29 cellular contexts compared by ENCODE assay signal in the genomic region with DNA sequence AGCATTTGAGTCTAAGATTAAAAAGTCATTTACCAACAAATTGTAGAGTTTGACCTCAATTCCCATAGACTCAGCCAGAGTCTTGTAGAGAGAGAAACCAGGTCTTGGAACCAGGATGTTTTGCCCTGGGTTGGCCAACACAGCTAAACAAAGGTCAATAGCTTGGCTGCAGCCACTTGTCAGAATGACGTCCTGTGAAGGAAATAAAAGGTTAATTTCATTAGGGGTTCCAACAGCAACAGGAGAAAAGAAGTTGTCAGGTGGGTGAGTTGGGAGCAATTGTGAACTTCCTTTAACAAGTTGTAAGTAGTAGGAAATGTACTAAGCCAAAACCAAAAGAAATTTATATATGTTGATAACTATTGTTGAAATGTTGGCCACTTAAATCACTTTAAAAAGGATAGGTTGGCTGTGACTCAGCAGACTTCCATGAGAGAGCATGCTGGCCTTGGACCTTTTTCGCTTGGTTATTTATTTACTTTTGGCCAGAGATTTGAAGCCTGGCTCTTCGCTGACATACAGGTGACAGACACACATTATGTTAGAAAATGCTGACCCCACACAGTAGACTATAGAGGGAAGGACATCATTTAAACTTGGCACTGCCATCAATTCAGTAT. TPM values are rescaled to one million over a fixed set of nuclear protein-coding genes. Genes with fewer than 3 reads are reported as not detected.
DNase-seq lines count a peak whose midpoint lies in the region; ATAC-seq, FAIRE-seq and TF ChIP-seq lines count a peak whose summit lies in the region.
"Had no signal": no experiment of that assay in that cellular context is flagged by ENCODE, and none has a peak within 500 bp of the region (broad histone marks: within the 10 kb centered on the region; RNA-seq: fewer than 3 reads in every experiment).

No MANE protein-coding gene starts in this region.

- H3F3A ChIP-seq in Loucy (ENCODE audit: low read depth), result no peaks in the 10 kb centered on the region

- CTCF ChIA-PET in A549 (lab: Yijun Ruan, JAX), result interaction anchor here (1.4 to 3.7 kb wide), 4 partner anchors 8 to 42 kb away, joined by 3 to 21 read pairs (median 11); no protein-coding TSS in a partner anchor
- CTCF ChIA-PET in OCI-LY7 (lab: Charles Lee; ENCODE audit: unreplicated experiment), result no interaction called here

- peak; percentile 46 for FAIRE-seq in A549 (lab: Jason Lieb, UNC)
- FAIRE-seq: astrocyte had no signal

- H3K79me2 ChIP-seq in Loucy (ENCODE audit: insufficient read depth, low read length), result no peaks in the 10 kb centered on the region
- H3K79me2 ChIP-seq in OCI-LY7 (ENCODE audit: insufficient read depth, low read depth, low read length), result no peaks in the 10 kb centered on the region

- H3K9me2 ChIP-seq in Loucy (replicated peaks; ENCODE audit: low read depth, low read length) (no peaks in the 10 kb centered on the region), OCI-LY7 (ENCODE audit: insufficient read depth, low read length) (no peaks in the 10 kb centered on the region)

- H3K4me3 ChIP-seq in A549 (no peak overlapping the region), Loucy (ENCODE audit: low read length, poor library complexity, severe bottlenecking) (no peak overlapping the region), epithelial cell of proximal tubule (ENCODE audit: low read depth, low read length) (no peak overlapping the region), right lobe of liver (peak overlapping the region in 2 of 3 donors; percentile 60 to 70), OCI-LY7 (ENCODE audit: low read depth, low read length, poor library complexity, severe bottlenecking) (no peak overlapping the region)
- H3K4me3 ChIP-seq: lung, PC-9 had no signal

- H3K27ac ChIP-seq in A549 (peak overlapping the region; percentile 74 to 79), right lobe of liver (peak overlapping the region; percentile 75 to 100 (median 98)), OCI-LY7 (ENCODE audit: low read depth, low read length, poor library complexity, severe bottlenecking) (no peak overlapping the region)
- H3K27ac ChIP-seq: PC-9 had no signal

- POLR2A ChIA-PET in A549 (lab: Yijun Ruan, JAX), result no interaction called here
- POLR2A ChIA-PET in OCI-LY7 (lab: Charles Lee), result interaction anchor here (1.1 to 1.6 kb wide), 2 partner anchors 18 to 38 kb away, joined by 3 to 5 read pairs; no protein-coding TSS in a partner anchor

- ATAC-seq in A549 (peak; percentile 38 to 66; a peak in 3 of 6 replicates), right lobe of liver (peak; percentile 2 to 59 (median 22)), GM18498 (IDR thresholded peaks at IDR 0.05; ENCODE audit: unreplicated experiment) (no peak)
- ATAC-seq: activated CD4-positive, CD25-positive, alpha-beta regulatory T cell treated with anti-CD3 and anti-CD28 coated beads, Interleukin-2, amount 50 U/mL, for 24 hours; stimulated activated naive B cell treated with anti-CD40 and anti-IgM and Interleukin-4, amounts not matched to agents 10 μg/mL and 1 μg/mL and 100 μg/mL, for 72 hours had no signal

- 7% methylated on average over 3 of the region's 3 CpGs for WGBS in A549 (ENCODE audit: missing lambda C conversion rate)
- WGBS in right lobe of liver (ENCODE audit: insufficient coverage, low coverage, low lambda C conversion rate, missing lambda C conversion rate), result 26% methylated on average over 3 of the region's 3 CpGs

- H3K9me3 ChIP-seq in A549, result no peaks in the 10 kb centered on the region
- no peaks in the 10 kb centered on the region for H3K9me3 ChIP-seq in Loucy (ENCODE audit: insufficient read depth, low read depth, low read length)
- H3K9me3 ChIP-seq in right lobe of liver, result no peaks in the 10 kb centered on the region
- no peaks in the 10 kb centered on the region for H3K9me3 ChIP-seq in OCI-LY7 (ENCODE audit: low read length)

- peaks cover 7% of the 10 kb centered on the region for H3K27me3 ChIP-seq in Loucy (ENCODE audit: insufficient read depth, low read length, poor library complexity, severe bottlenecking)
- no peaks in the 10 kb centered on the region for H3K27me3 ChIP-seq in right lobe of liver

- H3K36me3 ChIP-seq in Loucy (ENCODE audit: insufficient read depth, low read length), result no peaks in the 10 kb centered on the region
- H3K36me3 ChIP-seq in right lobe of liver, result peaks cover 0 to 82% (median 39%) of the 10 kb centered on the region in 4 donors
- H3K36me3 ChIP-seq in OCI-LY7 (ENCODE audit: insufficient read depth, low read length), result no peaks in the 10 kb centered on the region

- H4K20me1 ChIP-seq in Loucy (ENCODE audit: insufficient read depth, low read length, poor library complexity, severe bottlenecking) (no peaks in the 10 kb centered on the region), OCI-LY7 (ENCODE audit: insufficient read depth, low read length) (no peaks in the 10 kb centered on the region)

- H2AFZ ChIP-seq in Loucy (ENCODE audit: low read length) (0 out of 2 replicates have a peak overlapping the region, but pooled peaks have one; percentile 2), OCI-LY7 (ENCODE audit: low read length) (no peak overlapping the region)

- no peak for TF ChIP-seq CTCF in A549 (IDR thresholded peaks at IDR 0.05)
- no peak for TF ChIP-seq CTCF in Loucy (conservative IDR thresholded peaks at IDR 0.05; ENCODE audit: low read length)
- TF ChIP-seq CTCF in epithelial cell of proximal tubule (conservative IDR thresholded peaks at IDR 0.05; ENCODE audit: low read depth, low read length), result no peak
- no peak for TF ChIP-seq CTCF in right lobe of liver (IDR thresholded peaks at IDR 0.05)
- no peak for TF ChIP-seq CTCF in OCI-LY7 (conservative IDR thresholded peaks at IDR 0.05; ENCODE audit: low read length)

- DNase-seq in A549 (ENCODE audit: low read depth in 1 of 2, low spot score in 1 of 2) (peak in 1 of 2 experiments; percentile 60), epithelial cell of proximal tubule (ENCODE audit: low read depth) (peak; percentile 50), right lobe of liver (no peak), cerebellar cortex (ENCODE audit: low spot score) (no peak), OCI-M2 (lab: John Stamatoyannopoulos, UW; ENCODE audit: unreplicated experiment) (no peak), OCI-LY7 (ENCODE audit: low spot score) (no peak)
- DNase-seq: activated CD4-positive, alpha-beta T cell treated with anti-CD3 and anti-CD28 coated beads, Interleukin-2, amount 50 U/mL, for 4 hours; activated T-cell treated with anti-CD3 and anti-CD28 coated beads, Interleukin-2, amount 50 U/mL, for 48 hours; AML-193; caudate nucleus; CD4-positive, CD25-positive, alpha-beta regulatory T cell; glutamatergic neuron; islet precursor cell; NCI-H1930; NCI-H524; NK-92 treated with Interleukin-12 subunit alpha and Interleukin-12 subunit beta, amount 100 ng/mL, for 24 hours; PC-9; stimulated activated naive B cell treated with anti-CD40 and anti-IgM and Interleukin-4, amounts not matched to agents 10 μg/mL and 1 μg/mL and 100 μg/mL, for 72 hours; substantia nigra; T-helper 2 cell had no signal

- no peak for TF ChIP-seq EP300 in A549 (IDR thresholded peaks at IDR 0.05)

- H3K9ac ChIP-seq in Loucy (ENCODE audit: low read depth, low read length, poor library complexity, severe bottlenecking), result no peak overlapping the region

- TF ChIP-seq POLR2A in A549 (IDR thresholded peaks at IDR 0.05; ENCODE audit: low read length), result no peak
- TF ChIP-seq POLR2A in right lobe of liver (IDR thresholded peaks at IDR 0.05), result peak; percentile 65

- TF ChIP-seq RAD21 in A549 (conservative IDR thresholded peaks at IDR 0.05 in 1 of 2, IDR thresholded peaks at IDR 0.05 in 1 of 2), result no peak

- H3K4me1 ChIP-seq in A549, result peaks cover 23% of the 10 kb centered on the region
- no peaks in the 10 kb centered on the region for H3K4me1 ChIP-seq in Loucy (ENCODE audit: insufficient read depth, low read length, poor library complexity, severe bottlenecking)
- peaks cover 0 to 37% (median 10%) of the 10 kb centered on the region in 4 donors for H3K4me1 ChIP-seq in right lobe of liver
- peaks cover 16% of the 10 kb centered on the region for H3K4me1 ChIP-seq in OCI-LY7 (ENCODE audit: insufficient read depth, low read length, poor library complexity, severe bottlenecking)

- peak overlapping the region; percentile 73 for H3K4me2 ChIP-seq in A549
- H3K4me2 ChIP-seq in Loucy (ENCODE audit: low read depth, low read length, poor library complexity, severe bottlenecking), result no peak overlapping the region
- no peak overlapping the region for H3K4me2 ChIP-seq in OCI-LY7 (ENCODE audit: low read length)
- H3K4me2 ChIP-seq: PC-9 had no signal

- intact Hi-C loops in right lobe of liver (cut with DNase I) (no loop called here), OCI-LY7 (cut with micrococcal nuclease; ENCODE audit: unreplicated experiment) (no loop called here)

- BruUV-seq in OCI-LY7 (replicated peaks; lab: Mats Ljungman, UMichigan), result no TSS peak

RNA-seq across cellular contexts. Expression of gene TAT, which starts 4.3 kb away (rescaled TPM):
- 0.30 and 0.37 TPM in 2 replicates for polyA plus RNA-seq in A549 (2011; rRNA removed)
- 0.05 and 0.06 TPM in 2 replicates for polyA plus RNA-seq in A549 (2012; cell fraction: cytosol; rRNA removed)
- 0.06 TPM in 1 of 2 replicates, not detected in the other for polyA plus RNA-seq in A549 (2012; cell fraction: nucleus; rRNA removed)
- 0.03 to 0.06 TPM (median 0.05 TPM) in 3 replicates for polyA plus RNA-seq in A549 (2017; fragmentation: RNase III; extraction: RNeasy Plus Mini Kit Qiagen cat#74134 plus additional on column Dnase treatment)
- polyA minus RNA-seq in A549 (2011; rRNA and poly(A)+ RNA removed), result 0.19 and 0.58 TPM in 2 replicates
- not detected in 2 replicates for total RNA-seq in epithelial cell of proximal tubule
- total RNA-seq in right lobe of liver, result 1,000 to 10,000 TPM in 5 of 6 experiments, 100 to 1,000 TPM in 1; 109 to 3,026 (median 1,168) TPM
- not detected in 2 replicates for total RNA-seq in OCI-LY7 (2014; rRNA removed; shearing (Covaris generic))
- total RNA-seq in OCI-LY7 (2022), result not detected in 2 replicates
- total RNA-seq: A172; astrocyte; CD4-positive, CD25-positive, alpha-beta regulatory T cell; MCF 10A had no signal
- polyA plus RNA-seq: esophagus had no signal

RNA-seq across cellular contexts. Expression of gene CHST4, which starts 46.4 kb away (rescaled TPM):
- polyA plus RNA-seq in A549 (2011; rRNA removed) (0.08 and 0.12 TPM in 2 replicates), A549 (2017; fragmentation: RNase III; extraction: RNeasy Plus Mini Kit Qiagen cat#74134 plus additional on column Dnase treatment) (0.04 to 0.10 TPM (median 0.05 TPM) in 3 replicates)
- 0.03 and 0.05 TPM in 2 replicates for polyA plus RNA-seq in A549 (2012; cell fraction: cytosol; rRNA removed)
- 0.05 and 0.10 TPM in 2 replicates for polyA plus RNA-seq in A549 (2012; cell fraction: nucleus; rRNA removed)
- not detected in 2 replicates for polyA minus RNA-seq in A549 (2011; rRNA and poly(A)+ RNA removed)
- total RNA-seq in epithelial cell of proximal tubule (0.12 and 1.1 TPM in 2 replicates), right lobe of liver (1 to 10 TPM; 2.0 to 6.5 (median 3.1) TPM), OCI-LY7 (2022) (0.28 and 0.29 TPM in 2 replicates)
- 4.5 and 6.6 TPM in 2 replicates for total RNA-seq in OCI-LY7 (2014; rRNA removed; shearing (Covaris generic))
- total RNA-seq: CD4-positive, CD25-positive, alpha-beta regulatory T cell; osteoblast had no signal
- polyA plus RNA-seq: CD4-positive, CD25-positive, alpha-beta regulatory T cell had no signal

RNA-seq across cellular contexts. Expression of gene MARVELD3, which starts 53.4 kb away (rescaled TPM):
- polyA plus RNA-seq in A549 (2011; rRNA removed), result 0.17 and 0.36 TPM in 2 replicates
- polyA plus RNA-seq in A549 (2012; cell fraction: cytosol; rRNA removed), result 0.11 and 0.17 TPM in 2 replicates
- 0.08 and 0.13 TPM in 2 replicates for polyA plus RNA-seq in A549 (2012; cell fraction: nucleus; rRNA removed)
- polyA plus RNA-seq in A549 (2017; fragmentation: RNase III; extraction: RNeasy Plus Mini Kit Qiagen cat#74134 plus additional on column Dnase treatment), result 0.08 to 0.25 TPM (median 0.18 TPM) in 3 replicates
- 0.19 and 0.25 TPM in 2 replicates for polyA minus RNA-seq in A549 (2011; rRNA and poly(A)+ RNA removed)
- total RNA-seq in epithelial cell of proximal tubule, result 2.2 and 7.9 TPM in 2 replicates
- 1 to 10 TPM; 4.4 to 9.2 (median 5.6) TPM for total RNA-seq in right lobe of liver
- total RNA-seq in OCI-LY7 (2014; rRNA removed; shearing (Covaris generic)), result not detected in 2 replicates
- not detected in 2 replicates for total RNA-seq in OCI-LY7 (2022)
- total RNA-seq: A172; CD4-positive, CD25-positive, alpha-beta regulatory T cell had no signal
- polyA plus RNA-seq: CD4-positive, CD25-positive, alpha-beta regulatory T cell had no signal

Comparison
In these comparisons a context has a peak if more than half of its experiments do, and no peak if none do; other contexts are left out.
1. H3K4me3 ChIP-seq: peak in right lobe of liver (2 of 3); none in A549 (single experiment), Loucy (single experiment), epithelial cell of proximal tubule (single experiment) and OCI-LY7 (single experiment).
2. RNA of gene TAT, which starts 4.3 kb away (total RNA-seq): 109 to 3,026 TPM in right lobe of liver; not detected in OCI-LY7 and not detected in epithelial cell of proximal tubule; every median in the first group is over 100 times any median in the second.